ENCODE assay signal across 12 cellular contexts in genomic region chr22:31872209-31872608, GRCh38.
DNase-seq lines count a peak whose midpoint lies in the region; TF ChIP-seq lines count a peak whose summit lies in the region.
"Had no signal": no experiment of that assay in that cellular context is flagged by ENCODE, and none has a peak within 500 bp of the region (broad histone marks: within the 10 kb centered on the region; RNA-seq: fewer than 3 reads in every experiment).

No MANE protein-coding gene starts in this region.

- peak; percentile 27 for TF ChIP-seq CTCF in DOHH2 (IDR thresholded peaks at IDR 0.05; ENCODE audit: low read depth, low read length, poor library complexity, severe bottlenecking)
- no peak for TF ChIP-seq CTCF in prostate gland (IDR thresholded peaks at IDR 0.05)

- H4K20me1 ChIP-seq in DOHH2 (ENCODE audit: control insufficient read depth, insufficient read depth, low read depth, low read length) = no peaks in the 10 kb centered on the region

- no peaks in the 10 kb centered on the region for H3K4me1 ChIP-seq in DOHH2 (ENCODE audit: control insufficient read depth, low read length)
- peaks cover 4% of the 10 kb centered on the region for H3K4me1 ChIP-seq in prostate gland (replicated peaks)

- H3K4me3 Mint-ChIP-seq in activated CD4-positive, alpha-beta T cell treated with anti-CD3 and anti-CD28 coated beads, Interleukin-2, amount 10 ng/mL, durations not matched to agents 7 days and 5 days = no peak overlapping the region
- no peak overlapping the region for H3K4me3 Mint-ChIP-seq in activated T-helper 2 cell treated with anti-CD3 and anti-CD28 coated beads, Interferon-gamma antibody, Interleukin-2, Interleukin-4, amounts not matched to agents 10 μg/mL and 5 μg/mL and 100 μg/mL, durations not matched to agents 14 hours and 24 hours and 36 hours (ENCODE audit: low read depth)
- H3K4me3 Mint-ChIP-seq: T-helper 2 cell treated with Interferon-gamma antibody and Interleukin-4, amounts not matched to agents 5 μg/mL and 100 μg/mL, for 36 hours had no signal

- DNase-seq in HT-29 (ENCODE audit: low spot score) (peak; percentile 8), iris pigment epithelial cell (ENCODE audit: low read depth) (peak; percentile 22), COR-L47 (lab: John Stamatoyannopoulos, UW) (no peak), NCI-H1048 (lab: John Stamatoyannopoulos, UW) (no peak), prostate gland (ENCODE audit: low spot score) (no peak)
- DNase-seq in activated CD4-positive, alpha-beta T cell treated with anti-CD3 and anti-CD28 coated beads, Interleukin-2, amount 10 ng/mL, durations not matched to agents 7 days and 5 days = peak; percentile 17
- DNase-seq in activated T-helper 2 cell treated with anti-CD3 and anti-CD28 coated beads, Interferon-gamma antibody, Interleukin-2, Interleukin-4, amounts not matched to agents 10 μg/mL and 5 μg/mL and 100 μg/mL, durations not matched to agents 14 hours and 24 hours and 36 hours (ENCODE audit: low spot score) = no peak
- DNase-seq: activated effector memory CD4-positive, alpha-beta T cell treated with anti-CD3 and anti-CD28 coated beads, Interleukin-2, amount 50 U/mL, for 16 hours; ovary; upper lobe of left lung had no signal

- no peak overlapping the region for H3K27ac Mint-ChIP-seq in activated CD4-positive, alpha-beta T cell treated with anti-CD3 and anti-CD28 coated beads, Interleukin-2, amount 10 ng/mL, durations not matched to agents 7 days and 5 days
- H3K27ac Mint-ChIP-seq in activated T-helper 2 cell treated with anti-CD3 and anti-CD28 coated beads, Interferon-gamma antibody, Interleukin-2, Interleukin-4, amounts not matched to agents 10 μg/mL and 5 μg/mL and 100 μg/mL, durations not matched to agents 14 hours and 24 hours and 36 hours = no peak overlapping the region
- H3K27ac Mint-ChIP-seq: T-helper 2 cell treated with Interferon-gamma antibody and Interleukin-4, amounts not matched to agents 5 μg/mL and 100 μg/mL, for 36 hours had no signal

- H3K36me3 ChIP-seq in DOHH2 (ENCODE audit: control insufficient read depth, low read length) = peaks cover 65% of the 10 kb centered on the region
- no peaks in the 10 kb centered on the region for H3K36me3 ChIP-seq in prostate gland
- H3K36me3 ChIP-seq: ovary had no signal

- H3K9me3 ChIP-seq in DOHH2 (ENCODE audit: control insufficient read depth, insufficient read depth, low read length) (no peaks in the 10 kb centered on the region), prostate gland (no peaks in the 10 kb centered on the region)
- H3K9me3 ChIP-seq: ovary, upper lobe of left lung had no signal

- intact Hi-C loops in activated T-helper 2 cell treated with anti-CD3 and anti-CD28 coated beads, Interferon-gamma antibody, Interleukin-2, Interleukin-4, amounts not matched to agents 10 μg/mL and 5 μg/mL and 100 μg/mL, durations not matched to agents 14 hours and 24 hours and 36 hours (cut with micrococcal nuclease) = no loop called here
- intact Hi-C loops in prostate gland (cut with DNase I) = no loop called here

- peaks cover 6% of the 10 kb centered on the region for H3K4me1 Mint-ChIP-seq in activated CD4-positive, alpha-beta T cell treated with anti-CD3 and anti-CD28 coated beads, Interleukin-2, amount 10 ng/mL, durations not matched to agents 7 days and 5 days
- peaks cover 2% of the 10 kb centered on the region for H3K4me1 Mint-ChIP-seq in activated T-helper 2 cell treated with anti-CD3 and anti-CD28 coated beads, Interferon-gamma antibody, Interleukin-2, Interleukin-4, amounts not matched to agents 10 μg/mL and 5 μg/mL and 100 μg/mL, durations not matched to agents 14 hours and 24 hours and 36 hours (ENCODE audit: low read depth)

- WGBS in prostate gland = 61% methylated on average over 4 of the region's 4 CpGs

- no peak overlapping the region for H3K4me3 ChIP-seq in DOHH2 (ENCODE audit: low read length)
- no peak overlapping the region for H3K4me3 ChIP-seq in prostate gland
- H3K4me3 ChIP-seq: ovary, upper lobe of left lung had no signal

- no peaks in the 10 kb centered on the region for H3K9me2 ChIP-seq in DOHH2 (replicated peaks; ENCODE audit: control insufficient read depth, low read length)

- POLR2A ChIA-PET in activated CD4-positive, alpha-beta T cell treated with anti-CD3 and anti-CD28 coated beads, Interleukin-2, amount 10 ng/mL, durations not matched to agents 7 days and 5 days (lab: Charles Lee) = no interaction called here

- H3F3A ChIP-seq in DOHH2 (ENCODE audit: control insufficient read depth, insufficient read depth) = no peaks in the 10 kb centered on the region

- TF ChIP-seq POLR2A in prostate gland (IDR thresholded peaks at IDR 0.05) = no peak

- no peak overlapping the region for H3K4me2 ChIP-seq in DOHH2 (ENCODE audit: low read length)

- no peaks in the 10 kb centered on the region for H3K79me2 ChIP-seq in DOHH2 (ENCODE audit: control insufficient read depth, low read length)

- no peaks in the 10 kb centered on the region for H3K27me3 ChIP-seq in DOHH2 (ENCODE audit: control insufficient read depth, low read length)
- H3K27me3 ChIP-seq in prostate gland (replicated peaks; ENCODE audit: insufficient read depth) = no peaks in the 10 kb centered on the region
- H3K27me3 ChIP-seq: ovary, upper lobe of left lung had no signal

- no peaks in the 10 kb centered on the region for H3K27me3 Mint-ChIP-seq in activated CD4-positive, alpha-beta T cell treated with anti-CD3 and anti-CD28 coated beads, Interleukin-2, amount 10 ng/mL, durations not matched to agents 7 days and 5 days
- H3K27me3 Mint-ChIP-seq in activated T-helper 2 cell treated with anti-CD3 and anti-CD28 coated beads, Interferon-gamma antibody, Interleukin-2, Interleukin-4, amounts not matched to agents 10 μg/mL and 5 μg/mL and 100 μg/mL, durations not matched to agents 14 hours and 24 hours and 36 hours (ENCODE audit: low read depth) = no peaks in the 10 kb centered on the region

- H3K27ac ChIP-seq in DOHH2 (ENCODE audit: low read depth, low read length) (no peak overlapping the region), prostate gland (no peak overlapping the region)
- H3K27ac ChIP-seq: ovary had no signal

- H3K9me3 Mint-ChIP-seq in activated CD4-positive, alpha-beta T cell treated with anti-CD3 and anti-CD28 coated beads, Interleukin-2, amount 10 ng/mL, durations not matched to agents 7 days and 5 days = no peaks in the 10 kb centered on the region
- H3K9me3 Mint-ChIP-seq in activated T-helper 2 cell treated with anti-CD3 and anti-CD28 coated beads, Interferon-gamma antibody, Interleukin-2, Interleukin-4, amounts not matched to agents 10 μg/mL and 5 μg/mL and 100 μg/mL, durations not matched to agents 14 hours and 24 hours and 36 hours = no peaks in the 10 kb centered on the region
- H3K9me3 Mint-ChIP-seq: T-helper 2 cell treated with Interferon-gamma antibody and Interleukin-4, amounts not matched to agents 5 μg/mL and 100 μg/mL, for 36 hours had no signal

- CTCF ChIA-PET in activated CD4-positive, alpha-beta T cell treated with anti-CD3 and anti-CD28 coated beads, Interleukin-2, amount 10 ng/mL, durations not matched to agents 7 days and 5 days (lab: Charles Lee) = interaction anchor here (1.1 to 1.3 kb wide), 2 partner anchors 14 to 98 kb away, joined by 3 to 4 read pairs; no protein-coding TSS in a partner anchor

- peaks cover 19% of the 10 kb centered on the region for H3K36me3 Mint-ChIP-seq in activated CD4-positive, alpha-beta T cell treated with anti-CD3 and anti-CD28 coated beads, Interleukin-2, amount 10 ng/mL, durations not matched to agents 7 days and 5 days (ENCODE audit: low read depth)
- H3K36me3 Mint-ChIP-seq in activated T-helper 2 cell treated with anti-CD3 and anti-CD28 coated beads, Interferon-gamma antibody, Interleukin-2, Interleukin-4, amounts not matched to agents 10 μg/mL and 5 μg/mL and 100 μg/mL, durations not matched to agents 14 hours and 24 hours and 36 hours (ENCODE audit: low read depth) = peaks cover 28% of the 10 kb centered on the region

Comparison
In these comparisons a context has a peak if more than half of its experiments do, and no peak if none do; other contexts are left out.
1. DNase-seq: peak in HT-29 (single experiment), activated CD4-positive, alpha-beta T cell treated with anti-CD3 and anti-CD28 coated beads, Interleukin-2, amount 10 ng/mL, durations not matched to agents 7 days and 5 days (single experiment) and iris pigment epithelial cell (single experiment); none in COR-L47 (single experiment), activated T-helper 2 cell treated with anti-CD3 and anti-CD28 coated beads, Interferon-gamma antibody, Interleukin-2, Interleukin-4, amounts not matched to agents 10 μg/mL and 5 μg/mL and 100 μg/mL, durations not matched to agents 14 hours and 24 hours and 36 hours (single experiment), NCI-H1048 (single experiment) and prostate gland (single experiment).